Comparison of ENCODE assay signal across 8 cellular contexts in the genomic region with DNA sequence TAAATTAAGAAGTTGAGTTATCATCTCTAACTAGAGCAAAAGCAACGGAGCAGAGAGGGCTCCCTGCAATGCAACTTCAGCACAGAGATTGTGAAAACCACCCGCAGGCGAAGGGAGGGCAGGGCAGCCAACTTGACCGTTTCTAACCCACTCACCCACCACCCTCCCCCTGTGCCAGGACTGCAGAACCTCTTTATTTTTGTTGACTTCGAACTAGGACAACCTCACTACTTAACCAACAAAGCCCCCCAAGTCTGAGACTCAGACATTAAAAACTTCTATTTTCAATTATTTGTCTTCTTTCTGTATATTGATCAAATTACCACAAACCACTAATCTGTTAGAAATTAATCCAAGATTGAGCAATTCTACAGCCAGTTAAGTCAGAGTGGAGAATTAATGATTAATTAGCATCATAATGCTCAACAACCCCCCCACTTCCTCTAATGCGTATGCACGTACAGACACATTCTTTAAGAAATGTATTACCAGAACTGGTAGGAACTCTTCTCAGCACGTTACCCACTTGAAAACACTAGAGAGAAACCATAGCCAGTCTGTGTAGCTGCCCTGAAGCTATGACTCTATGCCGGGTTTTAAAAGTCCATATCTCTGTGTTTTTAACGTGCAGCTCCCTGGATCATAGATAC. TPM values are rescaled to one million over a fixed set of nuclear protein-coding genes. Genes with fewer than 3 reads are reported as not detected.
DNase-seq lines count a peak whose midpoint lies in the region; ATAC-seq and FAIRE-seq lines count a peak whose summit lies in the region.

No MANE protein-coding gene starts in this region.

- peak; percentile 86 for FAIRE-seq in GM18507 (lab: Jason Lieb, UNC)

- H4K20me1 ChIP-seq in Karpas-422 (ENCODE audit: insufficient read depth, low read depth, low read length), result no peaks in the 10 kb centered on the region

- H3K4me1 ChIP-seq in Karpas-422 (ENCODE audit: low read length) (peaks cover 81% of the 10 kb centered on the region), duodenal mucosa (ENCODE audit: control insufficient read depth in 1 of 2, insufficient read depth in 2 of 2, low read length in 2 of 2) (peaks cover 61 to 73% of the 10 kb centered on the region in 2 donors), skeletal muscle satellite cell (ENCODE audit: control insufficient read depth, insufficient read depth, low read length) (peaks cover 43% of the 10 kb centered on the region)

- H3K79me2 ChIP-seq in Karpas-422 (ENCODE audit: low read length), result peaks cover 4% of the 10 kb centered on the region; the same call in 1 of the 2 replicates

- H3K27ac ChIP-seq in Karpas-422 (ENCODE audit: low read length) (peak overlapping the region; percentile 97), duodenal mucosa (ENCODE audit: low read depth, low read length) (peak overlapping the region; percentile 79)

- H3K9me3 ChIP-seq in Karpas-422 (ENCODE audit: low read length) (no peaks in the 10 kb centered on the region), duodenal mucosa (ENCODE audit: control insufficient read depth in 1 of 2, low read length in 2 of 2) (no peaks in the 10 kb centered on the region), skeletal muscle satellite cell (replicated peaks; ENCODE audit: low read length) (no peaks in the 10 kb centered on the region)

- H3K27me3 ChIP-seq in Karpas-422 (ENCODE audit: low read length) (no peaks in the 10 kb centered on the region), duodenal mucosa (ENCODE audit: control insufficient read depth in 1 of 2, insufficient read depth in 2 of 2, low read length in 2 of 2) (no peaks in the 10 kb centered on the region), skeletal muscle satellite cell (ENCODE audit: control insufficient read depth, insufficient read depth, low read length) (no peaks in the 10 kb centered on the region)

- H3K9ac ChIP-seq in Karpas-422 (ENCODE audit: low read length) (peak overlapping the region; percentile 77), duodenal mucosa (ENCODE audit: low read depth in 1 of 2, low read length in 2 of 2) (peak overlapping the region; percentile 1 to 89), skeletal muscle satellite cell (ENCODE audit: low read depth, low read length) (peak overlapping the region; percentile 93)

- no peak for DNase-seq in GM18507 (ENCODE audit: extremely low spot score, insufficient read length, low read depth)
- DNase-seq in Karpas-422, result peak; percentile 81
- no peak for DNase-seq in RPMI8226
- no peak for DNase-seq in NCI-H1694 treated with DMSO at 0.1 percent for 48 hours (lab: John Stamatoyannopoulos, UW)
- no peak for DNase-seq in stimulated activated CD8-positive, alpha-beta memory T cell treated with anti-CD3 and anti-CD28 coated beads, Interleukin-4, amount 100 ng/mL, for 48 hours

- no peak for ATAC-seq in GM18520 (IDR thresholded peaks at IDR 0.05; ENCODE audit: unreplicated experiment)

- H3K36me3 ChIP-seq in Karpas-422 (ENCODE audit: insufficient read depth, low read length) (peaks cover 24% of the 10 kb centered on the region), duodenal mucosa (ENCODE audit: control insufficient read depth in 1 of 2, insufficient read depth in 2 of 2, low read length in 2 of 2) (peaks cover 0 to 4% of the 10 kb centered on the region in 2 donors), skeletal muscle satellite cell (ENCODE audit: insufficient read depth, low read length) (peaks cover 28% of the 10 kb centered on the region)

- H2AFZ ChIP-seq in Karpas-422 (ENCODE audit: low read length), result no peak overlapping the region

- peak overlapping the region; percentile 67 for H3K4me3 ChIP-seq in Karpas-422 (ENCODE audit: low read length)
- peak overlapping the region; percentile 33 to 38 for H3K4me3 ChIP-seq in duodenal mucosa (ENCODE audit: low read depth in 1 of 2, low read length in 2 of 2)
- H3K4me3 ChIP-seq in skeletal muscle satellite cell (ENCODE audit: low read length), result peak overlapping the region; percentile 99

- H3K4me2 ChIP-seq in Karpas-422 (ENCODE audit: low read depth, low read length, poor library complexity, severe bottlenecking), result peak overlapping the region; percentile 82
- H3K4me2 ChIP-seq in skeletal muscle satellite cell (ENCODE audit: low read length), result peak overlapping the region; percentile 100

- H3K9me2 ChIP-seq in Karpas-422 (replicated peaks; ENCODE audit: insufficient read depth, low read length), result no peaks in the 10 kb centered on the region

RNA-seq across cellular contexts. Expression of gene MGLL, which starts 2.0 kb away (rescaled TPM):
- 58.0 and 63.3 TPM in 2 replicates for total RNA-seq in Karpas-422 (2014; rRNA removed; shearing (Covaris generic); ENCODE audit: low replicate concordance)
- 34.0 and 68.8 TPM in 2 replicates for total RNA-seq in skeletal muscle satellite cell (2012; rRNA removed)

Comparison
In these comparisons a context has a peak if more than half of its experiments do, and no peak if none do; other contexts are left out.
1. H3K4me3 ChIP-seq: peak in every context shown above with its lines; median percentile 99 in skeletal muscle satellite cell; 67 in Karpas-422; 36 in duodenal mucosa.